Comparison of ENCODE assay signal across 13 cellular contexts in the genomic region with DNA sequence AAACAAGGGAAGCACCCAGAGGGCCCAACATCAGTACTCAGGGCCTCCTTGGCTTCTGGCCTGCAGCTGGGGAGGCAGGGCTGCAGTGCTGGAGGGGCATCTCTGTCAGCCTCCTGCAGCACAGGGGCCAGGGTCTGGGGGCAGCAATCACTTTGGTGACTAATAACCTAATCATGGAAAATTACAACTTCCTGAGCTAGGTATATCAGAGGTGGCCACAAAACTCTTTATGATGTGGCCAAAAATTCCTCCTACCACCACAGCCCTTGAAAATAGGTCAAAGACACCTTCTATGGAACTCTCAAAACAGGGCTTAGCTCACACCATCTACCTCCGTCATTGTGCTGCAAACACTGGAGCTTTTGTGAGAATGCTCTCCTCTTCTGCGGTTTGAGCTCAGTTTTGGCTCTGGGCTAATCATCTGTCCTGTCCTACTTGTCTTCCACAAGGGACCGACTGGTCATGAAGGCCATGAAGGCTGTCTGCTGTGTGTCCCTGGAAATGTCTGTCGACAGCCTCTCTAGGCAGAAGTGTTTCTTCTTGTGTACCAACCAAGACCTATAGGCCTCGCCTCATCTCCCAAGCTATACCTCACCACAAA. TPM values are rescaled to one million over a fixed set of nuclear protein-coding genes. Genes with fewer than 3 reads are reported as not detected.
A peak's percentile ranks its signal among the peaks of the same experiment; 100 is the strongest.
DNase-seq lines count a peak whose midpoint lies in the region; ATAC-seq lines count a peak whose summit lies in the region.
"Had no signal": no experiment of that assay in that cellular context is flagged by ENCODE, and none has a peak within 500 bp of the region (broad histone marks: within the 10 kb centered on the region; RNA-seq: fewer than 3 reads in every experiment).

No MANE protein-coding gene starts in this region.

- CTCF ChIA-PET in activated CD4-positive, alpha-beta memory T cell treated with anti-CD3 and anti-CD28 coated beads, Interleukin-2, amount 10 ng/mL, durations not matched to agents 7 days and 5 days (lab: Charles Lee): interaction anchor here (0.9 to 1.6 kb wide), 8 partner anchors 13 to 136 kb away, joined by 3 to 12 read pairs (median 4); no protein-coding TSS in a partner anchor

- H3K36me3 Mint-ChIP-seq in activated CD4-positive, alpha-beta memory T cell treated with anti-CD3 and anti-CD28 coated beads, Interleukin-2, amount 10 ng/mL, durations not matched to agents 7 days and 5 days (ENCODE audit: low read depth): peaks cover 17% of the 10 kb centered on the region
- H3K36me3 Mint-ChIP-seq in effector memory CD8-positive, alpha-beta T cell (ENCODE audit: insufficient read depth): peaks cover 7% of the 10 kb centered on the region

- peaks cover 85% of the 10 kb centered on the region for H3K4me1 Mint-ChIP-seq in activated CD4-positive, alpha-beta memory T cell treated with anti-CD3 and anti-CD28 coated beads, Interleukin-2, amount 10 ng/mL, durations not matched to agents 7 days and 5 days
- H3K4me1 Mint-ChIP-seq in effector memory CD8-positive, alpha-beta T cell (ENCODE audit: low read depth in 2 of 2): peaks cover 62 to 67% of the 10 kb centered on the region in 2 donors
- H3K4me1 Mint-ChIP-seq in stimulated activated naive CD8-positive, alpha-beta T cell treated with anti-CD3 and anti-CD28 coated beads, Interleukin-15, amount 100 ng/mL, for 72 hours: peaks cover 76% of the 10 kb centered on the region

- peaks cover 4% of the 10 kb centered on the region for H3K27me3 Mint-ChIP-seq in activated CD4-positive, alpha-beta memory T cell treated with anti-CD3 and anti-CD28 coated beads, Interleukin-2, amount 10 ng/mL, durations not matched to agents 7 days and 5 days
- no peaks in the 10 kb centered on the region for H3K27me3 Mint-ChIP-seq in effector memory CD8-positive, alpha-beta T cell
- H3K27me3 Mint-ChIP-seq in stimulated activated naive CD8-positive, alpha-beta T cell treated with anti-CD3 and anti-CD28 coated beads, Interleukin-15, amount 100 ng/mL, for 72 hours: no peaks in the 10 kb centered on the region

- H3K4me3 Mint-ChIP-seq in activated CD4-positive, alpha-beta memory T cell treated with anti-CD3 and anti-CD28 coated beads, Interleukin-2, amount 10 ng/mL, durations not matched to agents 7 days and 5 days: no peak overlapping the region
- peak overlapping the region; percentile 71 to 79 for H3K4me3 Mint-ChIP-seq in effector memory CD8-positive, alpha-beta T cell
- peak overlapping the region; percentile 27 to 62 for H3K4me3 Mint-ChIP-seq in stimulated activated naive CD8-positive, alpha-beta T cell treated with anti-CD3 and anti-CD28 coated beads, Interleukin-15, amount 100 ng/mL, for 72 hours

- H3K27ac Mint-ChIP-seq in activated CD4-positive, alpha-beta memory T cell treated with anti-CD3 and anti-CD28 coated beads, Interleukin-2, amount 10 ng/mL, durations not matched to agents 7 days and 5 days: peak overlapping the region; percentile 97
- H3K27ac Mint-ChIP-seq in effector memory CD8-positive, alpha-beta T cell: peak overlapping the region; percentile 93 to 96
- peak overlapping the region; percentile 80 to 85 for H3K27ac Mint-ChIP-seq in stimulated activated naive CD8-positive, alpha-beta T cell treated with anti-CD3 and anti-CD28 coated beads, Interleukin-15, amount 100 ng/mL, for 72 hours

- POLR2A ChIA-PET in activated CD4-positive, alpha-beta memory T cell treated with anti-CD3 and anti-CD28 coated beads, Interleukin-2, amount 10 ng/mL, durations not matched to agents 7 days and 5 days (lab: Charles Lee): interaction anchor here (0.6 to 3.0 kb wide), 14 partner anchors 8 to 513 kb away, joined by 3 to 25 read pairs (median 4); partner anchors contain the start of genes CSF2, IRF1 and SLC22A5

- peak; percentile 62 for ATAC-seq in effector memory CD8-positive, alpha-beta T cell (replicated peaks)
- ATAC-seq in stimulated activated naive CD8-positive, alpha-beta T cell treated with anti-CD3 and anti-CD28 coated beads, Interleukin-15, amount 100 ng/mL, for 72 hours: no peak
- ATAC-seq in HG03025 (IDR thresholded peaks at IDR 0.05; ENCODE audit: low FRiP score, unreplicated experiment) (no peak), HG03521 (IDR thresholded peaks at IDR 0.05; ENCODE audit: unreplicated experiment) (no peak), GM18909 (IDR thresholded peaks at IDR 0.05; ENCODE audit: poor library complexity, unreplicated experiment) (no peak)

- peak; percentile 61 for DNase-seq in activated naive CD4-positive, alpha-beta T cell treated with Interleukin-2 at 50 U/mL for 16 hours
- DNase-seq in activated naive CD4-positive, alpha-beta T cell treated with anti-CD3 and anti-CD28 coated beads, Interleukin-2, amount 50 U/mL, for 16 hours: no peak
- peak; percentile 52 for DNase-seq in activated CD4-positive, alpha-beta memory T cell treated with anti-CD3 and anti-CD28 coated beads, Interleukin-2, amount 10 ng/mL, durations not matched to agents 7 days and 5 days
- DNase-seq in effector memory CD8-positive, alpha-beta T cell: peak; percentile 27 to 47 (median 47)
- peak in 1 of 2 donors; percentile 45 for DNase-seq in stimulated activated naive CD8-positive, alpha-beta T cell treated with anti-CD3 and anti-CD28 coated beads, Interleukin-15, amount 100 ng/mL, for 72 hours
- DNase-seq: midbrain, NCI-H2029 had no signal

- no peaks in the 10 kb centered on the region for H3K9me3 Mint-ChIP-seq in activated CD4-positive, alpha-beta memory T cell treated with anti-CD3 and anti-CD28 coated beads, Interleukin-2, amount 10 ng/mL, durations not matched to agents 7 days and 5 days
- H3K9me3 Mint-ChIP-seq in effector memory CD8-positive, alpha-beta T cell: no peaks in the 10 kb centered on the region
- no peaks in the 10 kb centered on the region for H3K9me3 Mint-ChIP-seq in stimulated activated naive CD8-positive, alpha-beta T cell treated with anti-CD3 and anti-CD28 coated beads, Interleukin-15, amount 100 ng/mL, for 72 hours

RNA-seq across cellular contexts. Expression of gene CSF2, which starts 28.6 kb away (rescaled TPM):
- total RNA-seq in activated CD4-positive, alpha-beta memory T cell treated with anti-CD3 and anti-CD28 coated beads, Interleukin-2, amount 10 ng/mL, durations not matched to agents 7 days and 5 days: 10 to 100 TPM; 30.8 to 32.7 TPM
- total RNA-seq: cerebellum, urinary bladder had no signal

RNA-seq across cellular contexts. Expression of gene IL3, which starts 41.7 kb away (rescaled TPM):
- 1 to 10 TPM; 1.4 to 1.6 TPM for total RNA-seq in activated CD4-positive, alpha-beta memory T cell treated with anti-CD3 and anti-CD28 coated beads, Interleukin-2, amount 10 ng/mL, durations not matched to agents 7 days and 5 days
- total RNA-seq: cerebellum, glomerular endothelial cell, urinary bladder had no signal
